Comparison of ENCODE assay signal across 1 cellular context in genomic region chr3:129597087-129597791, GRCh38.
TF ChIP-seq lines count a peak whose summit lies in the region.

No MANE protein-coding gene starts in this region.

TF ChIP-seq in HepG2, 621 proteins besides CTCF, POLR2A, EP300 and RAD21 (continued from another document and continues in another):
- TF ChIP-seq ZMAT3 (CRISPR knock-in tag; conservative IDR thresholded peaks at IDR 0.05) (0 out of 2 replicates have a peak, but pooled peaks have one; percentile 9), ZNF644 (CRISPR knock-in tag; IDR thresholded peaks at IDR 0.05; ENCODE audit: low read depth) (no peak), MTA3 (CRISPR knock-in tag; IDR thresholded peaks at IDR 0.05) (no peak), RARA (CRISPR knock-in tag; IDR thresholded peaks at IDR 0.05) (0 out of 2 replicates have a peak, but pooled peaks have one; percentile 15), ZNF460 (CRISPR knock-in tag; IDR thresholded peaks at IDR 0.05; ENCODE audit: borderline replicate concordance) (no peak), ZNF788 (CRISPR knock-in tag; IDR thresholded peaks at IDR 0.05; ENCODE audit: borderline replicate concordance) (peak; percentile 17; the same call in 1 of the 2 replicates), ZNF337 (CRISPR knock-in tag; IDR thresholded peaks at IDR 0.05; ENCODE audit: borderline replicate concordance, low read depth) (no peak), RELA (CRISPR knock-in tag; IDR thresholded peaks at IDR 0.05) (no peak), SOX5 (CRISPR knock-in tag; IDR thresholded peaks at IDR 0.05; ENCODE audit: borderline replicate concordance) (no peak), ZNF737 (CRISPR knock-in tag; IDR thresholded peaks at IDR 0.05; ENCODE audit: borderline replicate concordance) (no peak), CBX1 (IDR thresholded peaks at IDR 0.05; ENCODE audit: low read depth) (no peak), DR1 (CRISPR knock-in tag; IDR thresholded peaks at IDR 0.05) (no peak), HNF4G (IDR thresholded peaks at IDR 0.05; ENCODE audit: borderline replicate concordance, low read depth, low read length) (no peak), HNF4G (CRISPR knock-in tag; IDR thresholded peaks at IDR 0.05; ENCODE audit: borderline replicate concordance, low read depth) (0 out of 2 replicates have a peak, but pooled peaks have one; percentile 28), ZNF879 (CRISPR knock-in tag; IDR thresholded peaks at IDR 0.05) (no peak), ATF7-NPFF (CRISPR knock-in tag; IDR thresholded peaks at IDR 0.05; ENCODE audit: low read depth) (peak; percentile 75; the same call in 1 of the 2 replicates), CCDC6 (CRISPR knock-in tag; IDR thresholded peaks at IDR 0.05) (peak; percentile 63; the same call in 1 of the 2 replicates), MLLT10 (CRISPR knock-in tag; IDR thresholded peaks at IDR 0.05) (no peak), ZNF841 (CRISPR knock-in tag; IDR thresholded peaks at IDR 0.05; ENCODE audit: borderline replicate concordance) (no peak), ZSCAN22 (CRISPR knock-in tag; IDR thresholded peaks at IDR 0.05) (no peak), MEF2D (CRISPR knock-in tag; IDR thresholded peaks at IDR 0.05) (no peak; the same call in 1 of the 2 replicates), MED13 (CRISPR knock-in tag; IDR thresholded peaks at IDR 0.05) (no peak), ZNF740 (CRISPR knock-in tag; IDR thresholded peaks at IDR 0.05) (peak; percentile 92), BCL3 (CRISPR knock-in tag; IDR thresholded peaks at IDR 0.05) (no peak; the same call in none of the 2 replicates), POGK (CRISPR knock-in tag; conservative IDR thresholded peaks at IDR 0.05) (0 out of 2 replicates have a peak, but pooled peaks have one; percentile 51), ZNF883 (CRISPR knock-in tag; IDR thresholded peaks at IDR 0.05; ENCODE audit: not compliant biosample characterization) (no peak), CEBPG (CRISPR knock-in tag; IDR thresholded peaks at IDR 0.05) (no peak), NRL (CRISPR knock-in tag; IDR thresholded peaks at IDR 0.05; ENCODE audit: borderline replicate concordance) (0 out of 2 replicates have a peak, but pooled peaks have one; percentile 23), HDAC1 (CRISPR knock-in tag; IDR thresholded peaks at IDR 0.05) (peak; percentile 3; the same call in 1 of the 2 replicates), SMAD1 (CRISPR knock-in tag; IDR thresholded peaks at IDR 0.05; ENCODE audit: borderline replicate concordance, low read depth) (0 out of 2 replicates have a peak, but pooled peaks have one; percentile 19), PHF20 (CRISPR knock-in tag; IDR thresholded peaks at IDR 0.05) (0 out of 2 replicates have a peak, but pooled peaks have one; percentile 6), TCF12 (IDR thresholded peaks at IDR 0.05) (no peak), TCF12 (CRISPR knock-in tag; IDR thresholded peaks at IDR 0.05) (no peak), HNRNPLL (IDR thresholded peaks at IDR 0.05; ENCODE audit: low read depth, low read length, poor library complexity, severe bottlenecking) (peak; percentile 28), HBP1 (CRISPR knock-in tag; IDR thresholded peaks at IDR 0.05; ENCODE audit: low read depth) (no peak), SOX13 (IDR thresholded peaks at IDR 0.05) (no peak), SOX13 (CRISPR knock-in tag; conservative IDR thresholded peaks at IDR 0.05 in 1 of 2, IDR thresholded peaks at IDR 0.05 in 1 of 2) (peak in 1 of 2 experiments; percentile 34; a peak in 1 of 4 replicates), NR3C1 (CRISPR knock-in tag; IDR thresholded peaks at IDR 0.05) (no peak), ZFP1 (CRISPR knock-in tag; IDR thresholded peaks at IDR 0.05) (no peak), NCOA2 (CRISPR knock-in tag; IDR thresholded peaks at IDR 0.05) (0 out of 2 replicates have a peak, but pooled peaks have one; percentile 23), NONO (IDR thresholded peaks at IDR 0.05) (no peak), NONO (CRISPR knock-in tag; conservative IDR thresholded peaks at IDR 0.05) (0 out of 2 replicates have a peak, but pooled peaks have one; percentile 13), YEATS4 (CRISPR knock-in tag; IDR thresholded peaks at IDR 0.05; ENCODE audit: borderline replicate concordance) (peak; percentile 16; the same call in 1 of the 2 replicates), BRD4 (CRISPR knock-in tag; IDR thresholded peaks at IDR 0.05) (peak; percentile 20; the same call in 1 of the 2 replicates)
- TF ChIP-seq, protein P1, sequence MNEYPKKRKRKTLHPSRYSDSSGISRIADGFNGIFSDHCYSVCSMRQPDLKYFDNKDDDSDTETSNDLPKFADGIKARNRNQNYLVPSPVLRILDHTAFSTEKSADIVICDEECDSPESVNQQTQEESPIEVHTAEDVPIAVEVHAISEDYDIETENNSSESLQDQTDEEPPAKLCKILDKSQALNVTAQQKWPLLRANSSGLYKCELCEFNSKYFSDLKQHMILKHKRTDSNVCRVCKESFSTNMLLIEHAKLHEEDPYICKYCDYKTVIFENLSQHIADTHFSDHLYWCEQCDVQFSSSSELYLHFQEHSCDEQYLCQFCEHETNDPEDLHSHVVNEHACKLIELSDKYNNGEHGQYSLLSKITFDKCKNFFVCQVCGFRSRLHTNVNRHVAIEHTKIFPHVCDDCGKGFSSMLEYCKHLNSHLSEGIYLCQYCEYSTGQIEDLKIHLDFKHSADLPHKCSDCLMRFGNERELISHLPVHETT (CRISPR knock-in tag; conservative IDR thresholded peaks at IDR 0.05): peak; percentile 3; the same call in 1 of the 2 replicates
- TF ChIP-seq, protein P2, sequence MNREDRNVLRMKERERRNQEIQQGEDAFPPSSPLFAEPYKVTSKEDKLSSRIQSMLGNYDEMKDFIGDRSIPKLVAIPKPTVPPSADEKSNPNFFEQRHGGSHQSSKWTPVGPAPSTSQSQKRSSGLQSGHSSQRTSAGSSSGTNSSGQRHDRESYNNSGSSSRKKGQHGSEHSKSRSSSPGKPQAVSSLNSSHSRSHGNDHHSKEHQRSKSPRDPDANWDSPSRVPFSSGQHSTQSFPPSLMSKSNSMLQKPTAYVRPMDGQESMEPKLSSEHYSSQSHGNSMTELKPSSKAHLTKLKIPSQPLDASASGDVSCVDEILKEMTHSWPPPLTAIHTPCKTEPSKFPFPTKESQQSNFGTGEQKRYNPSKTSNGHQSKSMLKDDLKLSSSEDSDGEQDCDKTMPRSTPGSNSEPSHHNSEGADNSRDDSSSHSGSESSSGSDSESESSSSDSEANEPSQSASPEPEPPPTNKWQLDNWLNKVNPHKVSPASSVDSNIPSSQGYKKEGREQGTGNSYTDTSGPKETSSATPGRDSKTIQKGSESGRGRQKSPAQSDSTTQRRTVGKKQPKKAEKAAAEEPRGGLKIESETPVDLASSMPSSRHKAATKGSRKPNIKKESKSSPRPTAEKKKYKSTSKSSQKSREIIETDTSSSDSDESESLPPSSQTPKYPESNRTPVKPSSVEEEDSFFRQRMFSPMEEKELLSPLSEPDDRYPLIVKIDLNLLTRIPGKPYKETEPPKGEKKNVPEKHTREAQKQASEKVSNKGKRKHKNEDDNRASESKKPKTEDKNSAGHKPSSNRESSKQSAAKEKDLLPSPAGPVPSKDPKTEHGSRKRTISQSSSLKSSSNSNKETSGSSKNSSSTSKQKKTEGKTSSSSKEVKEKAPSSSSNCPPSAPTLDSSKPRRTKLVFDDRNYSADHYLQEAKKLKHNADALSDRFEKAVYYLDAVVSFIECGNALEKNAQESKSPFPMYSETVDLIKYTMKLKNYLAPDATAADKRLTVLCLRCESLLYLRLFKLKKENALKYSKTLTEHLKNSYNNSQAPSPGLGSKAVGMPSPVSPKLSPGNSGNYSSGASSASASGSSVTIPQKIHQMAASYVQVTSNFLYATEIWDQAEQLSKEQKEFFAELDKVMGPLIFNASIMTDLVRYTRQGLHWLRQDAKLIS (CRISPR knock-in tag; IDR thresholded peaks at IDR 0.05): no peak
- TF ChIP-seq, protein P3, sequence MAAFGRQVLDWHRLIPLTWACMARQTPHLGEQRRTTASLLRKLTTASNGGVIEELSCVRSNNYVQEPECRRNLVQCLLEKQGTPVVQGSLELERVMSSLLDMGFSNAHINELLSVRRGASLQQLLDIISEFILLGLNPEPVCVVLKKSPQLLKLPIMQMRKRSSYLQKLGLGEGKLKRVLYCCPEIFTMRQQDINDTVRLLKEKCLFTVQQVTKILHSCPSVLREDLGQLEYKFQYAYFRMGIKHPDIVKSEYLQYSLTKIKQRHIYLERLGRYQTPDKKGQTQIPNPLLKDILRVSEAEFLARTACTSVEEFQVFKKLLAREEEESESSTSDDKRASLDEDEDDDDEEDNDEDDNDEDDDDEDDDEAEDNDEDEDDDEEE (CRISPR knock-in tag; IDR thresholded peaks at IDR 0.05): no peak
- TF ChIP-seq, protein P4, sequence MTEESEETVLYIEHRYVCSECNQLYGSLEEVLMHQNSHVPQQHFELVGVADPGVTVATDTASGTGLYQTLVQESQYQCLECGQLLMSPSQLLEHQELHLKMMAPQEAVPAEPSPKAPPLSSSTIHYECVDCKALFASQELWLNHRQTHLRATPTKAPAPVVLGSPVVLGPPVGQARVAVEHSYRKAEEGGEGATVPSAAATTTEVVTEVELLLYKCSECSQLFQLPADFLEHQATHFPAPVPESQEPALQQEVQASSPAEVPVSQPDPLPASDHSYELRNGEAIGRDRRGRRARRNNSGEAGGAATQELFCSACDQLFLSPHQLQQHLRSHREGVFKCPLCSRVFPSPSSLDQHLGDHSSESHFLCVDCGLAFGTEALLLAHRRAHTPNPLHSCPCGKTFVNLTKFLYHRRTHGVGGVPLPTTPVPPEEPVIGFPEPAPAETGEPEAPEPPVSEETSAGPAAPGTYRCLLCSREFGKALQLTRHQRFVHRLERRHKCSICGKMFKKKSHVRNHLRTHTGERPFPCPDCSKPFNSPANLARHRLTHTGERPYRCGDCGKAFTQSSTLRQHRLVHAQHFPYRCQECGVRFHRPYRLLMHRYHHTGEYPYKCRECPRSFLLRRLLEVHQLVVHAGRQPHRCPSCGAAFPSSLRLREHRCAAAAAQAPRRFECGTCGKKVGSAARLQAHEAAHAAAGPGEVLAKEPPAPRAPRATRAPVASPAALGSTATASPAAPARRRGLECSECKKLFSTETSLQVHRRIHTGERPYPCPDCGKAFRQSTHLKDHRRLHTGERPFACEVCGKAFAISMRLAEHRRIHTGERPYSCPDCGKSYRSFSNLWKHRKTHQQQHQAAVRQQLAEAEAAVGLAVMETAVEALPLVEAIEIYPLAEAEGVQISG (CRISPR knock-in tag; IDR thresholded peaks at IDR 0.05): 0 out of 2 replicates have a peak, but pooled peaks have one; percentile 11
- TF ChIP-seq, protein P5, sequence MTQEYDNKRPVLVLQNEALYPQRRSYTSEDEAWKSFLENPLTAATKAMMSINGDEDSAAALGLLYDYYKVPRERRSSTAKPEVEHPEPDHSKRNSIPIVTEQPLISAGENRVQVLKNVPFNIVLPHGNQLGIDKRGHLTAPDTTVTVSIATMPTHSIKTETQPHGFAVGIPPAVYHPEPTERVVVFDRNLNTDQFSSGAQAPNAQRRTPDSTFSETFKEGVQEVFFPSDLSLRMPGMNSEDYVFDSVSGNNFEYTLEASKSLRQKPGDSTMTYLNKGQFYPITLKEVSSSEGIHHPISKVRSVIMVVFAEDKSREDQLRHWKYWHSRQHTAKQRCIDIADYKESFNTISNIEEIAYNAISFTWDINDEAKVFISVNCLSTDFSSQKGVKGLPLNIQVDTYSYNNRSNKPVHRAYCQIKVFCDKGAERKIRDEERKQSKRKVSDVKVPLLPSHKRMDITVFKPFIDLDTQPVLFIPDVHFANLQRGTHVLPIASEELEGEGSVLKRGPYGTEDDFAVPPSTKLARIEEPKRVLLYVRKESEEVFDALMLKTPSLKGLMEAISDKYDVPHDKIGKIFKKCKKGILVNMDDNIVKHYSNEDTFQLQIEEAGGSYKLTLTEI (CRISPR knock-in tag; conservative IDR thresholded peaks at IDR 0.05): no peak
- TF ChIP-seq, protein P6, sequence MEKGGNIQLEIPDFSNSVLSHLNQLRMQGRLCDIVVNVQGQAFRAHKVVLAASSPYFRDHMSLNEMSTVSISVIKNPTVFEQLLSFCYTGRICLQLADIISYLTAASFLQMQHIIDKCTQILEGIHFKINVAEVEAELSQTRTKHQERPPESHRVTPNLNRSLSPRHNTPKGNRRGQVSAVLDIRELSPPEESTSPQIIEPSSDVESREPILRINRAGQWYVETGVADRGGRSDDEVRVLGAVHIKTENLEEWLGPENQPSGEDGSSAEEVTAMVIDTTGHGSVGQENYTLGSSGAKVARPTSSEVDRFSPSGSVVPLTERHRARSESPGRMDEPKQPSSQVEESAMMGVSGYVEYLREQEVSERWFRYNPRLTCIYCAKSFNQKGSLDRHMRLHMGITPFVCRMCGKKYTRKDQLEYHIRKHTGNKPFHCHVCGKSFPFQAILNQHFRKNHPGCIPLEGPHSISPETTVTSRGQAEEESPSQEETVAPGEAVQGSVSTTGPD (CRISPR knock-in tag; IDR thresholded peaks at IDR 0.05): 0 out of 2 replicates have a peak, but pooled peaks have one; percentile 10
